16 cellular contexts compared by ENCODE assay signal in the genomic region with DNA sequence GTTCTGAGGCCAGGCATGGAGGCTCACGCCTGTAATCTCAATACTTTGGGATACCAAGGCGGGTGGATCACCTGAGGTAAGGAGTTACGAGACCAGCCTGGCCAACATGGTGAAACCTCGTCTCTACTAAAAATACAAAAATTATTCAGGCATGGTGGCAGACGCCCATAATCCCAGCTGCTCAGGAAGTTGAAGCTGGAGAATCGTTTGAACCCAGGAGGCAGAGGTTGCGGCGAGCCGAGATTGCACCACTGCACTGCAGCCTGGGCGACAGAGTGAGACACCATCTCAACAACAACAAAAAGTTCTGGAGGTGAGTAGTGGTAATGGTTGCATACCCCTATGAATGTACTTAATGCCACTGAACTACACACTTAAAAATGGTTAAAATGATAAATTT.
DNase-seq lines count a peak whose midpoint lies in the region; ATAC-seq, FAIRE-seq and TF ChIP-seq lines count a peak whose summit lies in the region.
"Had no signal": no experiment of that assay in that cellular context is flagged by ENCODE, and none has a peak within 500 bp of the region (broad histone marks: within the 10 kb centered on the region; RNA-seq: fewer than 3 reads in every experiment).

No MANE protein-coding gene starts in this region.

- no peaks in the 10 kb centered on the region for H3K36me3 ChIP-seq in BLaER1 treated with 17β-estradiol and CSF1 and Interleukin-3, amounts not matched to agents 10 nM and 100 nM
- H3K36me3 ChIP-seq in HEK293 (ENCODE audit: control insufficient read depth in 2 of 2, insufficient read depth in 1 of 2, low read length in 2 of 2), result no peaks in the 10 kb centered on the region
- H3K36me3 ChIP-seq in endothelial cell of umbilical vein (ENCODE audit: control insufficient read depth in 2 of 2, extremely low read depth in 1 of 2, insufficient read depth in 2 of 2, low read length in 2 of 2), result no peaks in the 10 kb centered on the region
- H3K36me3 ChIP-seq in neural progenitor cell, result no peaks in the 10 kb centered on the region
- H3K36me3 ChIP-seq: BE2C had no signal

- H3K79me2 ChIP-seq in endothelial cell of umbilical vein (ENCODE audit: control insufficient read depth, insufficient read depth, low read length) (no peaks in the 10 kb centered on the region), neural progenitor cell (ENCODE audit: low read depth) (no peaks in the 10 kb centered on the region)

- DNase-seq in activated CD4-positive, alpha-beta T cell treated with anti-CD3 and anti-CD28 coated beads, Interleukin-2, amount 10 ng/mL, durations not matched to agents 24 days and 14 days, result peak; percentile 48
- no peak for DNase-seq in activated CD4-positive, alpha-beta T cell treated with anti-CD3 and anti-CD28 coated beads for 4 hours
- DNase-seq in endothelial cell of umbilical vein (ENCODE audit: low read depth, low spot score) (no peak), neural progenitor cell (ENCODE audit: low spot score) (no peak)
- DNase-seq: ACHN; BE2C; CD8-positive, alpha-beta T cell; GF-D8; H9 had no signal

- H3K36me3 Mint-ChIP-seq in activated CD4-positive, alpha-beta T cell treated with anti-CD3 and anti-CD28 coated beads, Interleukin-2, amount 10 ng/mL, durations not matched to agents 24 days and 14 days (ENCODE audit: low read depth), result peaks cover 2% of the 10 kb centered on the region
- no peaks in the 10 kb centered on the region for H3K36me3 Mint-ChIP-seq in neural progenitor cell
- H3K36me3 Mint-ChIP-seq: CD8-positive, alpha-beta T cell had no signal

- H3K9me3 Mint-ChIP-seq in activated CD4-positive, alpha-beta T cell treated with anti-CD3 and anti-CD28 coated beads, Interleukin-2, amount 10 ng/mL, durations not matched to agents 24 days and 14 days, result peaks cover 8% of the 10 kb centered on the region
- H3K9me3 Mint-ChIP-seq in neural progenitor cell, result no peaks in the 10 kb centered on the region
- H3K9me3 Mint-ChIP-seq: CD8-positive, alpha-beta T cell had no signal

- H4K20me1 ChIP-seq in BLaER1 treated with 17β-estradiol and CSF1 and Interleukin-3, amounts not matched to agents 10 nM and 100 nM, result no peaks in the 10 kb centered on the region
- no peaks in the 10 kb centered on the region for H4K20me1 ChIP-seq in endothelial cell of umbilical vein (replicated peaks; ENCODE audit: control insufficient read depth, extremely low read depth, insufficient read depth, low read length)
- H4K20me1 ChIP-seq in neural progenitor cell (ENCODE audit: low read depth), result no peaks in the 10 kb centered on the region

- intact Hi-C loops in activated CD4-positive, alpha-beta T cell treated with anti-CD3 and anti-CD28 coated beads, Interleukin-2, amount 10 ng/mL, durations not matched to agents 24 days and 14 days (cut with micrococcal nuclease), result loop anchor here (2.0 to 10.0 kb wide), 2 partner anchors 15 to 1077 kb away; no protein-coding TSS in a partner anchor
- intact Hi-C loops in endothelial cell of umbilical vein (cut with micrococcal nuclease), result no loop called here

- dilution Hi-C loops in endothelial cell of umbilical vein (cut with MboI; ENCODE audit: extremely low pct_ligation_motif_present, low sequenced_read_pairs), result no loop called here

- H3K9me3 ChIP-seq in BLaER1 treated with 17β-estradiol and CSF1 and Interleukin-3, amounts not matched to agents 10 nM and 100 nM (replicated peaks in 1 of 11), result peaks cover 0 to 6% (median 0%) of the 10 kb centered on the region in 11 experiments; a peak in 4 of 22 replicates
- H3K9me3 ChIP-seq in HEK293 (ENCODE audit: control insufficient read depth, insufficient read depth, low read depth, low read length), result no peaks in the 10 kb centered on the region
- H3K9me3 ChIP-seq in endothelial cell of umbilical vein (replicated peaks; ENCODE audit: control insufficient read depth, insufficient read depth, low read length), result no peaks in the 10 kb centered on the region
- H3K9me3 ChIP-seq in neural progenitor cell (ENCODE audit: low read depth), result no peaks in the 10 kb centered on the region
- H3K9me3 ChIP-seq: BE2C had no signal

- FAIRE-seq in endothelial cell of umbilical vein (lab: Jason Lieb, UNC), result no peak
- FAIRE-seq: A204.1, D721Med, H1 had no signal

- POLR2A ChIA-PET in HEK293 (lab: Yijun Ruan, JAX), result no interaction called here
- POLR2A ChIA-PET in endothelial cell of umbilical vein (lab: Charles Lee), result no interaction called here

- ATAC-seq in GM21447 (IDR thresholded peaks at IDR 0.05; ENCODE audit: unreplicated experiment), result no peak
- ATAC-seq: CD8-positive, alpha-beta T cell had no signal

- no peak overlapping the region for H3K27ac Mint-ChIP-seq in activated CD4-positive, alpha-beta T cell treated with anti-CD3 and anti-CD28 coated beads, Interleukin-2, amount 10 ng/mL, durations not matched to agents 24 days and 14 days
- no peak overlapping the region for H3K27ac Mint-ChIP-seq in neural progenitor cell
- H3K27ac Mint-ChIP-seq: CD8-positive, alpha-beta T cell; H9 had no signal

- peaks cover 47% of the 10 kb centered on the region for H3K4me1 Mint-ChIP-seq in activated CD4-positive, alpha-beta T cell treated with anti-CD3 and anti-CD28 coated beads, Interleukin-2, amount 10 ng/mL, durations not matched to agents 24 days and 14 days
- peaks cover 14% of the 10 kb centered on the region for H3K4me1 Mint-ChIP-seq in neural progenitor cell

- no peak overlapping the region for H3K4me3 ChIP-seq in BLaER1 treated with 17β-estradiol and CSF1 and Interleukin-3, amounts not matched to agents 10 nM and 100 nM
- no peak overlapping the region for H3K4me3 ChIP-seq in HEK293 (ENCODE audit: low read depth, low read length)
- H3K4me3 ChIP-seq in endothelial cell of umbilical vein (replicated peaks in 1 of 3; ENCODE audit: insufficient read depth in 1 of 3, low read depth in 1 of 3, low read length in 3 of 3), result no peak overlapping the region
- H3K4me3 ChIP-seq in neural progenitor cell, result no peak overlapping the region

- H3K4me3 Mint-ChIP-seq in activated CD4-positive, alpha-beta T cell treated with anti-CD3 and anti-CD28 coated beads, Interleukin-2, amount 10 ng/mL, durations not matched to agents 24 days and 14 days, result no peak overlapping the region
- H3K4me3 Mint-ChIP-seq in neural progenitor cell, result no peak overlapping the region
- H3K4me3 Mint-ChIP-seq: CD8-positive, alpha-beta T cell; H9 had no signal

- H3K27ac ChIP-seq in BLaER1 treated with 17β-estradiol and CSF1 and Interleukin-3, amounts not matched to agents 10 nM and 100 nM, result peak overlapping the region in 5 of 11 experiments; percentile 35 to 56 (median 53); a peak in 7 of 22 replicates
- no peak overlapping the region for H3K27ac ChIP-seq in HEK293 (ENCODE audit: extremely low read depth, low read depth, low read length)
- H3K27ac ChIP-seq in endothelial cell of umbilical vein (ENCODE audit: insufficient read depth, low read depth, low read length), result no peak overlapping the region
- no peak overlapping the region for H3K27ac ChIP-seq in neural progenitor cell
- H3K27ac ChIP-seq: KMS-11 had no signal

- no peak for TF ChIP-seq POLR2A in endothelial cell of umbilical vein (IDR thresholded peaks at IDR 0.05; ENCODE audit: low read depth, low read length)

- H3K27me3 Mint-ChIP-seq in activated CD4-positive, alpha-beta T cell treated with anti-CD3 and anti-CD28 coated beads, Interleukin-2, amount 10 ng/mL, durations not matched to agents 24 days and 14 days, result no peaks in the 10 kb centered on the region
- peaks cover 2% of the 10 kb centered on the region for H3K27me3 Mint-ChIP-seq in neural progenitor cell (ENCODE audit: insufficient read depth, low read depth)

- no peaks in the 10 kb centered on the region for H3K9me1 ChIP-seq in endothelial cell of umbilical vein (replicated peaks; ENCODE audit: control insufficient read depth, extremely low read depth, insufficient read depth, low read length)

- no peaks in the 10 kb centered on the region for H3K27me3 ChIP-seq in BLaER1 treated with 17β-estradiol and CSF1 and Interleukin-3, amounts not matched to agents 10 nM and 100 nM
- H3K27me3 ChIP-seq in endothelial cell of umbilical vein (ENCODE audit: control insufficient read depth in 2 of 2, insufficient read depth in 2 of 2, low read length in 2 of 2) (no peaks in the 10 kb centered on the region), neural progenitor cell (no peaks in the 10 kb centered on the region)

- H2AFZ ChIP-seq in endothelial cell of umbilical vein (ENCODE audit: low read depth, low read length) (peak overlapping the region; percentile 8), neural progenitor cell (replicated peaks) (no peak overlapping the region)

- no peak for TF ChIP-seq CTCF in HEK293 (tag by site-specific recombination; IDR thresholded peaks at IDR 0.05)
- TF ChIP-seq CTCF in endothelial cell of umbilical vein (IDR thresholded peaks at IDR 0.05; ENCODE audit: extremely low read depth in 1 of 2, insufficient read depth in 1 of 2, low read depth in 1 of 2, low read length in 2 of 2), result no peak
- no peak for TF ChIP-seq CTCF in neural progenitor cell (IDR thresholded peaks at IDR 0.05)

- H3K4me1 ChIP-seq in BLaER1 treated with 17β-estradiol and CSF1 and Interleukin-3, amounts not matched to agents 10 nM and 100 nM, result peaks cover 0 to 9% (median 6%) of the 10 kb centered on the region in 10 experiments; a peak in 9 of 20 replicates
- H3K4me1 ChIP-seq in HEK293 (ENCODE audit: control insufficient read depth, insufficient read depth, low read length) (peaks cover 13% of the 10 kb centered on the region; the same call in 1 of the 2 replicates), endothelial cell of umbilical vein (ENCODE audit: control insufficient read depth, extremely low read depth, insufficient read depth, low read length) (peaks cover 17% of the 10 kb centered on the region), neural progenitor cell (peaks cover 8% of the 10 kb centered on the region)
- H3K4me1 ChIP-seq: BE2C had no signal

- no peak overlapping the region for H3K9ac ChIP-seq in BLaER1 treated with 17β-estradiol and CSF1 and Interleukin-3, amounts not matched to agents 10 nM and 100 nM
- H3K9ac ChIP-seq in endothelial cell of umbilical vein (replicated peaks; ENCODE audit: extremely low read depth, insufficient read depth, low read length) (no peak overlapping the region), neural progenitor cell (no peak overlapping the region)
- H3K9ac ChIP-seq: KMS-11 had no signal

- H3F3A ChIP-seq in neural progenitor cell (ENCODE audit: low read depth), result no peaks in the 10 kb centered on the region

- BruUV-seq in endothelial cell of umbilical vein (replicated peaks; lab: Mats Ljungman, UMichigan), result no TSS peak

- CTCF ChIA-PET in HEK293 (lab: Yijun Ruan, JAX), result no interaction called here
- CTCF ChIA-PET in endothelial cell of umbilical vein (lab: Charles Lee), result interaction anchor here (1.8 kb wide), 1 partner anchor 16 kb away, joined by 4 read pairs; no protein-coding TSS in a partner anchor

- H3K4me2 ChIP-seq in BLaER1 treated with 17β-estradiol and CSF1 and Interleukin-3, amounts not matched to agents 10 nM and 100 nM, result peak overlapping the region in 8 of 11 experiments; percentile 4 to 44 (median 36); a peak in 6 of 22 replicates
- H3K4me2 ChIP-seq in endothelial cell of umbilical vein (ENCODE audit: insufficient read depth, low read length), result no peak overlapping the region
- H3K4me2 ChIP-seq in neural progenitor cell, result no peak overlapping the region
- H3K4me2 ChIP-seq: KMS-11 had no signal

TF ChIP-seq in HEK293, 187 proteins besides CTCF, POLR2A, EP300 and RAD21 (continues in another document):
- no peak for TF ChIP-seq ZNF558 (tag by site-specific recombination; IDR thresholded peaks at IDR 0.05)

Comparison
In these comparisons a context has a peak if more than half of its experiments do, and no peak if none do; other contexts are left out.
1. H3K4me2 ChIP-seq: peak in BLaER1 treated with 17β-estradiol and CSF1 and Interleukin-3, amounts not matched to agents 10 nM and 100 nM (8 of 11); none in endothelial cell of umbilical vein (single experiment) and neural progenitor cell (single experiment).